11 cellular contexts compared by ENCODE assay signal in the genomic region with DNA sequence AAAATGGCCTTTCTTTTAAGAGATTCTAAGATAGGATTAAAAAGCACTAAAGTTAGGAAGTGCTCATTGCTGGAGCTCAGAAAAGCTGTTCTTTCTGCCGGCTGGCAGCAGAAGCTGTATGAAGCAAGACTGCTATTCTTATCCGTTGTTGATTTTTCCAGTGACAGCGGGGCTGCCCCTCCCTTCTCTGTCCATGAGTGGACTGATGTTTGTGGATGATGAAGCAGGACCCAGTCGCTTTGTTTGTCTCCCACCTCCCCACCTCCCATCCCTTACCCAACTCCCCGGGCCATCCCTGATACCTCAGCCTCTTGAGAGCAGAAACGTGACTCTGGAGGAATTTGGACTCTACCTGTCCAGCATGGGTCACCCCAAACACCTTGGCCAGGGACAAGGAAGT. TPM values are rescaled to one million over a fixed set of nuclear protein-coding genes. Genes with fewer than 3 reads are reported as not detected.
A peak's percentile ranks its signal among the peaks of the same experiment; 100 is the strongest.
DNase-seq lines count a peak whose midpoint lies in the region; TF ChIP-seq lines count a peak whose summit lies in the region.
"Had no signal": no experiment of that assay in that cellular context is flagged by ENCODE, and none has a peak within 500 bp of the region (broad histone marks: within the 10 kb centered on the region; RNA-seq: fewer than 3 reads in every experiment).

No MANE protein-coding gene starts in this region.

- H3K27ac ChIP-seq in muscle layer of colon (ENCODE audit: low read depth, low read length) (peak overlapping the region; percentile 19), vagina (peak overlapping the region; percentile 90)

- TF ChIP-seq POLR2A in vagina (IDR thresholded peaks at IDR 0.05): no peak
- TF ChIP-seq POLR2A in erythroblast (IDR thresholded peaks at IDR 0.05; ENCODE audit: low read length): no peak

- H3K4me3 ChIP-seq in fibroblast of villous mesenchyme (ENCODE audit: low read depth, low read length) (no peak overlapping the region), muscle layer of colon (ENCODE audit: low read depth in 1 of 2, low read length in 2 of 2) (no peak overlapping the region), vagina (no peak overlapping the region)
- H3K4me3 ChIP-seq: Peyer's patch had no signal

- H3K27me3 ChIP-seq in muscle layer of colon (ENCODE audit: control insufficient read depth in 1 of 2, insufficient read depth in 2 of 2, low read length in 2 of 2) (no peaks in the 10 kb centered on the region), vagina (no peaks in the 10 kb centered on the region)
- H3K27me3 ChIP-seq: Peyer's patch had no signal

- H3K36me3 ChIP-seq in muscle layer of colon (ENCODE audit: insufficient read depth, low read length) (peaks cover 36% of the 10 kb centered on the region), vagina (peaks cover 0 to 36% of the 10 kb centered on the region in 2 donors)

- H3K9me3 ChIP-seq in muscle layer of colon (ENCODE audit: low read length): no peaks in the 10 kb centered on the region
- no peaks in the 10 kb centered on the region for H3K9me3 ChIP-seq in vagina
- H3K9me3 ChIP-seq: Peyer's patch had no signal

- peak; percentile 35 for DNase-seq in SKM-1 treated with dmso at 0.1 percent for 144 hours (lab: John Stamatoyannopoulos, UW; ENCODE audit: unreplicated experiment)
- no peak for DNase-seq in SKM-1 (lab: John Stamatoyannopoulos, UW; ENCODE audit: unreplicated experiment)
- DNase-seq in fibroblast of villous mesenchyme (ENCODE audit: low read depth): peak; percentile 42
- no peak for DNase-seq in vagina (ENCODE audit: extremely low spot score in 2 of 2)
- DNase-seq in stimulated activated CD4-positive, alpha-beta T cell treated with anti-CD3 and anti-CD28 coated beads, Interleukin-2, amount 100 ng/mL, for 48 hours: no peak
- no peak for DNase-seq in erythroblast (lab: John Stamatoyannopoulos, UW)
- DNase-seq in NK-92 treated with Interleukin-12 subunit alpha and Interleukin-12 subunit beta, amount 100 ng/mL, for 24 hours (lab: John Stamatoyannopoulos, UW): no peak
- DNase-seq: amniotic stem cell had no signal

- no peak overlapping the region for H3K9ac ChIP-seq in muscle layer of colon (ENCODE audit: low read length)

- TF ChIP-seq CTCF in fibroblast of villous mesenchyme (IDR thresholded peaks at IDR 0.05; ENCODE audit: insufficient read depth, low read depth, low read length) (no peak), vagina (IDR thresholded peaks at IDR 0.05) (no peak)

- intact Hi-C loops in vagina (cut with DNase I): loop anchor here (5.0 kb wide), 1 partner anchor 47 kb away; no protein-coding TSS in a partner anchor

- H3K4me1 ChIP-seq in muscle layer of colon (ENCODE audit: insufficient read depth, low read length) (peaks cover 23% of the 10 kb centered on the region), vagina (peaks cover 36% of the 10 kb centered on the region)

RNA-seq across cellular contexts. Expression of a gene that starts 10.3 kb away (rescaled TPM):
- total RNA-seq in fibroblast of villous mesenchyme (not detected in 2 replicates), vagina (30.2 TPM)
- total RNA-seq: pulmonary artery endothelial cell had no signal

RNA-seq across cellular contexts. Expression of a gene that starts 14.7 kb away (rescaled TPM):
- 0.32 and 1.3 TPM in 2 replicates for total RNA-seq in fibroblast of villous mesenchyme
- 5.9 TPM for total RNA-seq in vagina

RNA-seq across cellular contexts. Expression of a gene that starts 50.6 kb away (rescaled TPM):
- total RNA-seq in fibroblast of villous mesenchyme: 1.6 and 8.2 TPM in 2 replicates
- 7.6 TPM for total RNA-seq in vagina
- total RNA-seq: pulmonary artery endothelial cell had no signal

RNA-seq across cellular contexts. Expression of a gene that starts 52.2 kb away (rescaled TPM):
- total RNA-seq in fibroblast of villous mesenchyme (12.6 and 15.1 TPM in 2 replicates), vagina (12.5 TPM)

Comparison
In these comparisons a context has a peak if more than half of its experiments do, and no peak if none do; other contexts are left out.
1. DNase-seq: peak in SKM-1 treated with dmso at 0.1 percent for 144 hours (single experiment) and fibroblast of villous mesenchyme (single experiment); none in SKM-1 (single experiment), vagina (0 of 2), stimulated activated CD4-positive, alpha-beta T cell treated with anti-CD3 and anti-CD28 coated beads, Interleukin-2, amount 100 ng/mL, for 48 hours (0 of 2), erythroblast (0 of 2) and NK-92 treated with Interleukin-12 subunit alpha and Interleukin-12 subunit beta, amount 100 ng/mL, for 24 hours (single experiment).
2. RNA of a gene that starts 10.3 kb away (total RNA-seq): 30.2 TPM in vagina (single experiment); not detected in fibroblast of villous mesenchyme; every median in the first group is over 10 times any median in the second.